ENCODE assay signal across 18 cellular contexts in genomic region chr6:157014871-157015270, GRCh38.
"Had no signal": no experiment of that assay in that cellular context is flagged by ENCODE, and none has a peak within 500 bp of the region (broad histone marks: within the 10 kb centered on the region; RNA-seq: fewer than 3 reads in every experiment).

No MANE protein-coding gene starts in this region.

- H3K9me3 ChIP-seq: ascending aorta, lower lobe of right lung, spleen had no signal

- H3K27ac ChIP-seq: ascending aorta, breast epithelium, heart right ventricle, lower lobe of right lung, spleen had no signal

- H3K27ac Mint-ChIP-seq: activated CD4-positive, alpha-beta memory T cell treated with anti-CD3 and anti-CD28 coated beads, Interleukin-2, amount 10 ng/mL, durations not matched to agents 7 days and 5 days; activated naive CD4-positive, alpha-beta T cell treated with anti-CD3 and anti-CD28 coated beads, Interleukin-2, amount 10 ng/mL, durations not matched to agents 7 days and 5 days; activated T-cell treated with anti-CD3 and anti-CD28 coated beads, Interleukin-2, amount 50 U/mL, for 24 hours had no signal

- H3K27me3 ChIP-seq: ascending aorta, breast epithelium, heart right ventricle, spleen had no signal

- DNase-seq: activated CD4-positive, alpha-beta memory T cell treated with anti-CD3 and anti-CD28 coated beads, Interleukin-2, amount 10 ng/mL, durations not matched to agents 7 days and 5 days; activated CD4-positive, alpha-beta T cell treated with anti-CD3 and anti-CD28 coated beads for 48 hours; activated CD4-positive, CD25-positive, alpha-beta regulatory T cell; activated naive CD4-positive, alpha-beta T cell treated with anti-CD3 and anti-CD28 coated beads, Interleukin-2, amount 10 ng/mL, durations not matched to agents 7 days and 5 days; activated T-cell treated with anti-CD3 and anti-CD28 coated beads, Interleukin-2, amount 50 U/mL, for 24 hours; cerebellar nuclear complex; effector CD4-positive, alpha-beta T cell; heart right ventricle; lower lobe of right lung; midbrain; retina; spleen; stimulated activated naive CD4-positive, alpha-beta T cell; T-helper 1 cell; T-helper 9 cell had no signal

- ATAC-seq: esophagus mucosa, heart right ventricle, lower lobe of right lung had no signal

- H3K27me3 Mint-ChIP-seq: activated CD4-positive, alpha-beta memory T cell treated with anti-CD3 and anti-CD28 coated beads, Interleukin-2, amount 10 ng/mL, durations not matched to agents 7 days and 5 days; activated naive CD4-positive, alpha-beta T cell treated with anti-CD3 and anti-CD28 coated beads, Interleukin-2, amount 10 ng/mL, durations not matched to agents 7 days and 5 days; activated T-cell treated with anti-CD3 and anti-CD28 coated beads, Interleukin-2, amount 50 U/mL, for 24 hours had no signal

- H3K36me3 Mint-ChIP-seq: activated naive CD4-positive, alpha-beta T cell treated with anti-CD3 and anti-CD28 coated beads, Interleukin-2, amount 10 ng/mL, durations not matched to agents 7 days and 5 days had no signal

- H3K4me3 ChIP-seq: ascending aorta, breast epithelium, heart right ventricle, lower lobe of right lung, spleen had no signal

- H3K9me3 Mint-ChIP-seq: activated naive CD4-positive, alpha-beta T cell treated with anti-CD3 and anti-CD28 coated beads, Interleukin-2, amount 10 ng/mL, durations not matched to agents 7 days and 5 days; activated T-cell treated with anti-CD3 and anti-CD28 coated beads, Interleukin-2, amount 50 U/mL, for 24 hours had no signal

- H3K4me3 Mint-ChIP-seq: activated CD4-positive, alpha-beta memory T cell treated with anti-CD3 and anti-CD28 coated beads, Interleukin-2, amount 10 ng/mL, durations not matched to agents 7 days and 5 days; activated naive CD4-positive, alpha-beta T cell treated with anti-CD3 and anti-CD28 coated beads, Interleukin-2, amount 10 ng/mL, durations not matched to agents 7 days and 5 days; activated T-cell treated with anti-CD3 and anti-CD28 coated beads, Interleukin-2, amount 50 U/mL, for 24 hours had no signal

- H3K4me1 ChIP-seq: breast epithelium had no signal

- H3K36me3 ChIP-seq: ascending aorta, breast epithelium, heart right ventricle, lower lobe of right lung, spleen had no signal
